Comparison of ENCODE assay signal across 14 cellular contexts in genomic region chr2:1661891-1662605, GRCh38.
DNase-seq lines count a peak whose midpoint lies in the region; ATAC-seq and TF ChIP-seq lines count a peak whose summit lies in the region.
"Had no signal": no experiment of that assay in that cellular context is flagged by ENCODE, and none has a peak within 500 bp of the region (broad histone marks: within the 10 kb centered on the region; RNA-seq: fewer than 3 reads in every experiment).

No MANE protein-coding gene starts in this region.

- H3K27me3 ChIP-seq in RWPE2 (ENCODE audit: insufficient read depth, poor library complexity, severe bottlenecking) = no peaks in the 10 kb centered on the region
- H3K27me3 ChIP-seq: Peyer's patch, SJSA1 had no signal

- H3K4me1 ChIP-seq in HEK293 (ENCODE audit: control insufficient read depth, insufficient read depth, low read length) = no peaks in the 10 kb centered on the region
- no peaks in the 10 kb centered on the region for H3K4me1 ChIP-seq in RWPE2 (ENCODE audit: insufficient read depth, poor library complexity, severe bottlenecking)
- H3K4me1 ChIP-seq: Peyer's patch, SJSA1 had no signal

- H3K27ac ChIP-seq in HEK293 (ENCODE audit: extremely low read depth, low read depth, low read length) = no peak overlapping the region
- no peak overlapping the region for H3K27ac ChIP-seq in RWPE2 (ENCODE audit: poor library complexity, severe bottlenecking)
- H3K27ac ChIP-seq: Peyer's patch, SJSA1 had no signal

- intact Hi-C loops in sciatic nerve (cut with DNase I) = no loop called here

- TF ChIP-seq CTCF in HEK293 (tag by site-specific recombination; IDR thresholded peaks at IDR 0.05) (no peak), RWPE2 (IDR thresholded peaks at IDR 0.05; ENCODE audit: poor library complexity, severe bottlenecking) (no peak)

- H3K36me3 ChIP-seq in HEK293 (ENCODE audit: control insufficient read depth in 2 of 2, insufficient read depth in 1 of 2, low read length in 2 of 2) (peaks cover 0 to 73% of the 10 kb centered on the region in 2 experiments; a peak in 1 of 3 replicates), RWPE2 (ENCODE audit: low read depth) (peaks cover 82% of the 10 kb centered on the region)

- POLR2A ChIA-PET in HEK293 (lab: Yijun Ruan, JAX) = no interaction called here

- ATAC-seq in RWPE2 (ENCODE audit: low read depth) (no peak), left lobe of liver (no peak), sciatic nerve (no peak), HG02870 (IDR thresholded peaks at IDR 0.05; ENCODE audit: unreplicated experiment) (no peak)
- ATAC-seq: GM23338 had no signal

- CTCF ChIA-PET in HEK293 (lab: Yijun Ruan, JAX) = no interaction called here

- H3K9me3 ChIP-seq in HEK293 (ENCODE audit: control insufficient read depth, insufficient read depth, low read depth, low read length) = no peaks in the 10 kb centered on the region
- H3K9me3 ChIP-seq in RWPE2 (ENCODE audit: severe bottlenecking) = no peaks in the 10 kb centered on the region
- H3K9me3 ChIP-seq: Peyer's patch, SJSA1 had no signal

- H3K4me3 ChIP-seq in HEK293 (ENCODE audit: low read depth, low read length) = no peak overlapping the region
- H3K4me3 ChIP-seq in RWPE2 (ENCODE audit: severe bottlenecking) = no peak overlapping the region
- H3K4me3 ChIP-seq: GM23338, Peyer's patch, SJSA1 had no signal

- DNase-seq in RWPE2 (ENCODE audit: low spot score) (peak; percentile 56), left lobe of liver (ENCODE audit: low spot score) (peak; percentile 40), sciatic nerve (ENCODE audit: low spot score) (peak; percentile 53), Ammon's horn (ENCODE audit: low spot score) (no peak), SIG-M5 (lab: John Stamatoyannopoulos, UW) (no peak)
- DNase-seq: CD8-positive, alpha-beta memory T cell; DND-41; NCI-H187 treated with DMSO at 0.1 percent for 48 hours; NCI-H82 had no signal

TF ChIP-seq in HEK293, 187 proteins besides CTCF, POLR2A, EP300 and RAD21:
- TF ChIP-seq TSHZ1 (tag by site-specific recombination; IDR thresholded peaks at IDR 0.05; ENCODE audit: borderline replicate concordance) = no peak
- peak; percentile 62; the same call in 1 of the 2 replicates for TF ChIP-seq EGR2 (tag by site-specific recombination; IDR thresholded peaks at IDR 0.05; ENCODE audit: low read depth)
- TF ChIP-seq ZFHX2 (tag by site-specific recombination; conservative IDR thresholded peaks at IDR 0.05) = peak; percentile 39

Comparison
In these comparisons a context has a peak if more than half of its experiments do, and no peak if none do; other contexts are left out.
1. DNase-seq: peak in RWPE2 (single experiment), left lobe of liver (single experiment) and sciatic nerve (single experiment); none in Ammon's horn (single experiment) and SIG-M5 (single experiment).